ENCODE assay signal across 9 cellular contexts in the genomic region with DNA sequence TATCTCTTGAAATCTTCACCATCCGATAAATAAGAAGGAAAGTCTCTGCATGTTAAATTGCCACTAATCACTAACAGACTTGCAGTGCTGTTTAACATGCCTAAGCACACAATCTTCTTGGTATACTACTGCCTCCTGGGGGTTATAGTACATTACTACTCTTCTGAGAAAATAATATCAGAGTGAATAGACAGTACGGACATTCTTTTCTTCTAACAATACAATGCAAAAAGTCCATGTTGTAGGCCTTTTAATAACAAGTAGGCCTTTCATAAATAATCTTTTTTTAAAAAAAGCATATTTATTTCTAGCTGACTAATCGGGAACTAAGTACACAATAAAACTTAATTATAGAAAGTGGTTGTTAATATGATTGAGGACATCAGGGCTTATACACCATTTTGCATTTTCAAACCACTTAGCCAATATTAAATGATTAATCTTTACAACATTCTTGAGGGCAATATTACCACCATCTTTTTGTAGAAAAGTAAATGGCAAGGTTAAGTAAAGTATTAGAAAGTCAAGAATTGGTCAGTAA.
DNase-seq lines count a peak whose midpoint lies in the region; ATAC-seq and TF ChIP-seq lines count a peak whose summit lies in the region.
"Had no signal": no experiment of that assay in that cellular context is flagged by ENCODE, and none has a peak within 500 bp of the region (broad histone marks: within the 10 kb centered on the region; RNA-seq: fewer than 3 reads in every experiment).

No MANE protein-coding gene starts in this region.

- H3K4me1 ChIP-seq in osteoblast (ENCODE audit: insufficient read depth, low read length), result peaks cover 13% of the 10 kb centered on the region

- no peak overlapping the region for H3K4me3 Mint-ChIP-seq in activated CD8-positive, alpha-beta memory T cell treated with anti-CD3 and anti-CD28 coated beads, Interleukin-2, amount 10 ng/mL, durations not matched to agents 7 days and 5 days
- H3K4me3 Mint-ChIP-seq: activated naive CD8-positive, alpha-beta T cell had no signal

- H4K20me1 ChIP-seq in SU-DHL-6 (ENCODE audit: low read depth, low read length) (no peaks in the 10 kb centered on the region), osteoblast (ENCODE audit: insufficient read depth, low read length) (peaks cover 5% of the 10 kb centered on the region)

- H3K9me2 ChIP-seq in SU-DHL-6 (replicated peaks; ENCODE audit: insufficient read depth, low read length), result no peaks in the 10 kb centered on the region

- H3K27ac ChIP-seq in SU-DHL-6 (ENCODE audit: low read depth, low read length) (no peak overlapping the region), osteoblast (ENCODE audit: low read depth, low read length) (peak overlapping the region; percentile 34)

- H3K4me2 ChIP-seq in SU-DHL-6 (ENCODE audit: low read depth, low read length, poor library complexity, severe bottlenecking) (no peak overlapping the region), osteoblast (ENCODE audit: insufficient read depth, low read length) (peak overlapping the region; percentile 2)

- ATAC-seq in activated CD8-positive, alpha-beta memory T cell treated with anti-CD3 and anti-CD28 coated beads, Interleukin-2, amount 10 ng/mL, durations not matched to agents 7 days and 5 days, result peak; percentile 69
- ATAC-seq in GM19023 (IDR thresholded peaks at IDR 0.05; ENCODE audit: unreplicated experiment), result no peak

- no peaks in the 10 kb centered on the region for H3K36me3 Mint-ChIP-seq in activated CD8-positive, alpha-beta memory T cell treated with anti-CD3 and anti-CD28 coated beads, Interleukin-2, amount 10 ng/mL, durations not matched to agents 7 days and 5 days
- H3K36me3 Mint-ChIP-seq: activated naive CD8-positive, alpha-beta T cell had no signal

- H3K4me1 Mint-ChIP-seq in activated CD8-positive, alpha-beta memory T cell treated with anti-CD3 and anti-CD28 coated beads, Interleukin-2, amount 10 ng/mL, durations not matched to agents 7 days and 5 days, result no peaks in the 10 kb centered on the region

- H3K79me2 ChIP-seq in SU-DHL-6 (ENCODE audit: insufficient read depth, low read length), result no peaks in the 10 kb centered on the region
- H3K79me2 ChIP-seq in osteoblast (ENCODE audit: insufficient read depth, low read length), result no peaks in the 10 kb centered on the region

- CTCF ChIA-PET in activated CD8-positive, alpha-beta memory T cell treated with anti-CD3 and anti-CD28 coated beads, Interleukin-2, amount 10 ng/mL, durations not matched to agents 7 days and 5 days (lab: Charles Lee), result interaction anchor here (0.7 kb wide), 1 partner anchor 137 kb away, joined by 4 read pairs; no protein-coding TSS in a partner anchor

- no peak overlapping the region for H3K27ac Mint-ChIP-seq in activated CD8-positive, alpha-beta memory T cell treated with anti-CD3 and anti-CD28 coated beads, Interleukin-2, amount 10 ng/mL, durations not matched to agents 7 days and 5 days
- H3K27ac Mint-ChIP-seq: activated naive CD8-positive, alpha-beta T cell had no signal

- no peak overlapping the region for H3K4me3 ChIP-seq in SU-DHL-6 (ENCODE audit: insufficient read depth, low read length, poor library complexity, severe bottlenecking)
- no peak overlapping the region for H3K4me3 ChIP-seq in fibroblast of pulmonary artery (replicated peaks; ENCODE audit: low read depth, low read length)
- no peak overlapping the region for H3K4me3 ChIP-seq in osteoblast (ENCODE audit: insufficient read depth, low read length)

- H3K9ac ChIP-seq in SU-DHL-6 (ENCODE audit: low read length), result no peak overlapping the region

- DNase-seq in activated CD8-positive, alpha-beta memory T cell treated with anti-CD3 and anti-CD28 coated beads, Interleukin-2, amount 10 ng/mL, durations not matched to agents 7 days and 5 days, result no peak
- no peak for DNase-seq in activated CD8-positive, alpha-beta memory T cell treated with anti-CD3 and anti-CD28 coated beads, Interleukin-2, amount 50 U/mL, for 48 hours
- peak; percentile 21 for DNase-seq in NCI-H1417 treated with DMSO at 0.1 percent for 48 hours (lab: John Stamatoyannopoulos, UW)
- DNase-seq in fibroblast of pulmonary artery (ENCODE audit: low read depth), result peak; percentile 82
- no peak for DNase-seq in osteoblast (ENCODE audit: insufficient read length, low spot score, missing footprints)
- no peak for DNase-seq in activated CD8-positive, alpha-beta memory T cell treated with anti-CD3 and anti-CD28 coated beads for 24 hours

- no peaks in the 10 kb centered on the region for H3K36me3 ChIP-seq in SU-DHL-6 (ENCODE audit: low read length)
- no peaks in the 10 kb centered on the region for H3K36me3 ChIP-seq in osteoblast (ENCODE audit: insufficient read depth, low read length)

- no peaks in the 10 kb centered on the region for H3K9me3 ChIP-seq in SU-DHL-6 (ENCODE audit: insufficient read depth, low read length)
- no peaks in the 10 kb centered on the region for H3K9me3 ChIP-seq in osteoblast (ENCODE audit: low read depth, low read length)

- TF ChIP-seq CTCF in SU-DHL-6 (IDR thresholded peaks at IDR 0.05; ENCODE audit: insufficient read depth, low read length, poor library complexity, severe bottlenecking) (peak; percentile 49), fibroblast of pulmonary artery (IDR thresholded peaks at IDR 0.05; ENCODE audit: low read length, missing control alignments) (peak; percentile 69), osteoblast (IDR thresholded peaks at IDR 0.05; ENCODE audit: extremely low read depth, low read depth, low read length) (peak; percentile 74)

- H3K27me3 ChIP-seq in SU-DHL-6 (ENCODE audit: low read length), result no peaks in the 10 kb centered on the region
- H3K27me3 ChIP-seq in osteoblast (ENCODE audit: insufficient read depth, low read length), result no peaks in the 10 kb centered on the region

- H3F3A ChIP-seq in SU-DHL-6 (ENCODE audit: insufficient read depth), result no peaks in the 10 kb centered on the region

- H3K27me3 Mint-ChIP-seq in activated CD8-positive, alpha-beta memory T cell treated with anti-CD3 and anti-CD28 coated beads, Interleukin-2, amount 10 ng/mL, durations not matched to agents 7 days and 5 days, result peaks cover 36% of the 10 kb centered on the region

- H3K9me3 Mint-ChIP-seq in activated CD8-positive, alpha-beta memory T cell treated with anti-CD3 and anti-CD28 coated beads, Interleukin-2, amount 10 ng/mL, durations not matched to agents 7 days and 5 days (ENCODE audit: low read depth), result no peaks in the 10 kb centered on the region

- H2AFZ ChIP-seq in SU-DHL-6 (ENCODE audit: low read depth, low read length, severe bottlenecking) (no peak overlapping the region), osteoblast (ENCODE audit: low read length) (no peak overlapping the region)

Comparison
In these comparisons a context has a peak if more than half of its experiments do, and no peak if none do; other contexts are left out.
1. DNase-seq: peak in NCI-H1417 treated with DMSO at 0.1 percent for 48 hours (single experiment) and fibroblast of pulmonary artery (single experiment); none in activated CD8-positive, alpha-beta memory T cell treated with anti-CD3 and anti-CD28 coated beads, Interleukin-2, amount 10 ng/mL, durations not matched to agents 7 days and 5 days (single experiment), activated CD8-positive, alpha-beta memory T cell treated with anti-CD3 and anti-CD28 coated beads, Interleukin-2, amount 50 U/mL, for 48 hours (single experiment), osteoblast (single experiment) and activated CD8-positive, alpha-beta memory T cell treated with anti-CD3 and anti-CD28 coated beads for 24 hours (single experiment).
2. Peak in every context shown above with its lines, with median percentiles within 50 percentile points of each other: CTCF ChIP-seq.